ENCODE assay signal across 8 cellular contexts in the genomic region with DNA sequence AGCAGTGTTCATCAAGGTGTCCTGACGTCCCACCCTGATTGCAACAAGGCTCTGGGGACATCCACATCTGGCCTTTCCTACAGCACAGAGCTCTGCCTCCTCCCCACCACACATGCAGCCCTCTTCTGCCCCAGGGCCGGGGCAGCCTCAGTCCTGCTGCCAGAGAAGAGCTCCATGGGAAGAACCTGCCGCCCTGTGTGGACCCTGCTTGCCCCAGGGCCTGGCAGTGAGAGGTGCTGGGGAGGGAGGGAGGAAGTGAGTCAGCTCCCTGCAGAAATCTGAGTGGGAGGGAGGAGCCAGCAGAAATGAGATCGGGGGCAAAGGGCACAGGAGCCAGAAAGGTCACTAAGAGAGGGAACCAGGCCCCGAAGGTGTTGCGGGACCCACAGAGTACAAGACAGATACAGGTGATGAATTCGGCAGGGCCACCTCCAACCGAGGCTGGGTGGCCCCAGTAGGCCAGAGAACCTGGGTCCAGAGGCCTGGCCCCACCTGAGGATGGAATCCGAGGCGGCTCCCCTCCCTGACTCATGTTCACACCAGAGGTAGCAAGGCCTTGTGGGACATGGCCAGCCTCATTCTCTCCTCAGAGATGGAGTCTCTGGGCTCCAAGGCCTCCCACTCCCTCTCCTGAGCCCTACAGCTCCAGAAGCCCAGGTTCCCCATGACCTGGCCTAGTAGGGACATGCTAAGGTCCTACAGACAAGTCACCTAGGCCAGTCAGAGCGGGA. TPM values are rescaled to one million over a fixed set of nuclear protein-coding genes. Genes with fewer than 3 reads are reported as not detected.
A peak's percentile ranks its signal among the peaks of the same experiment; 100 is the strongest.
DNase-seq lines count a peak whose midpoint lies in the region; ATAC-seq, FAIRE-seq and TF ChIP-seq lines count a peak whose summit lies in the region.

No MANE protein-coding gene starts in this region.

- no peaks in the 10 kb centered on the region for H3K9me3 ChIP-seq in mucosa of stomach (ENCODE audit: control insufficient read depth, low read length)
- H3K9me3 ChIP-seq in transverse colon, result no peaks in the 10 kb centered on the region

- H3K9ac ChIP-seq in mucosa of stomach (ENCODE audit: low read length), result peak overlapping the region; percentile 12

- H3K27me3 Mint-ChIP-seq in WTC11 (ENCODE audit: low read depth) (no peaks in the 10 kb centered on the region), chondrocyte (ENCODE audit: low read depth) (no peaks in the 10 kb centered on the region)

- TF ChIP-seq CTCF in WTC11 (IDR thresholded peaks at IDR 0.05) (no peak), chondrocyte (IDR thresholded peaks at IDR 0.05) (no peak), transverse colon (IDR thresholded peaks at IDR 0.05) (no peak)

- peaks cover 36% of the 10 kb centered on the region for H3K4me1 Mint-ChIP-seq in WTC11
- H3K4me1 Mint-ChIP-seq in chondrocyte (ENCODE audit: low read depth), result peaks cover 80% of the 10 kb centered on the region

- 25 to 37% methylated on average over 2 to 11 of the region's 11 CpGs for WGBS in transverse colon (ENCODE audit: low coverage in 1 of 2), 2 donors

- H3K27ac ChIP-seq in transverse colon, result peak overlapping the region; percentile 78 to 84 (median 82)

- CTCF ChIA-PET in WTC11 (lab: Charles Lee), result interaction anchor here (0.7 to 13.1 kb wide), 6 partner anchors 10 to 97 kb away, joined by 4 to 464 read pairs (median 4); a partner anchor contains a TSS

- peak; percentile 36 for ATAC-seq in WTC11
- no peak for ATAC-seq in HG03460 (IDR thresholded peaks at IDR 0.05; ENCODE audit: unreplicated experiment)

- FAIRE-seq in HTR-8/SVneo (lab: Jason Lieb, UNC), result peak; percentile 89

- H3K4me1 ChIP-seq in mucosa of stomach (ENCODE audit: control insufficient read depth, insufficient read depth, low read length) (peaks cover 66% of the 10 kb centered on the region), transverse colon (peaks cover 36 to 60% (median 43%) of the 10 kb centered on the region in 4 donors)

- no peaks in the 10 kb centered on the region for H3K9me3 Mint-ChIP-seq in WTC11
- H3K9me3 Mint-ChIP-seq in chondrocyte (ENCODE audit: low read depth), result no peaks in the 10 kb centered on the region

- H3K4me3 ChIP-seq in mucosa of stomach (ENCODE audit: low read length) (no peak overlapping the region), transverse colon (no peak overlapping the region)

- TF ChIP-seq POLR2A in transverse colon (IDR thresholded peaks at IDR 0.05), result no peak

- in situ Hi-C loops in transverse colon (cut with MboI; ENCODE audit: low pct_ligation_motif_present in 1 of 4, low pct_unique_long_range_greater_than_20kb in 1 of 4, low sequenced_read_pairs in 3 of 4), result no loop called here

- no peaks in the 10 kb centered on the region for H3K27me3 ChIP-seq in mucosa of stomach (ENCODE audit: control insufficient read depth, insufficient read depth, low read length)
- no peaks in the 10 kb centered on the region for H3K27me3 ChIP-seq in transverse colon

- DNase-seq in HTR-8/SVneo (ENCODE audit: insufficient read length, low spot score) (peak; percentile 86), WTC11 (ENCODE audit: low spot score) (no peak), chondrocyte (ENCODE audit: low spot score) (no peak), transverse colon (peak; percentile 75), pons (ENCODE audit: low spot score) (no peak), NCI-H526 (lab: John Stamatoyannopoulos, UW) (no peak)

- H3K36me3 Mint-ChIP-seq in WTC11, result no peaks in the 10 kb centered on the region; the same call in 1 of the 2 replicates
- no peaks in the 10 kb centered on the region for H3K36me3 Mint-ChIP-seq in chondrocyte (ENCODE audit: low read depth)

- intact Hi-C loops in transverse colon (cut with DNase I; ENCODE audit: low total_unique reads), result no loop called here

- POLR2A ChIA-PET in WTC11 (lab: Charles Lee), result interaction anchor here (1.7 kb wide), 1 partner anchor 24 kb away, joined by 5 read pairs; no protein-coding TSS in a partner anchor

- H3K4me3 Mint-ChIP-seq in WTC11 (no peak overlapping the region), chondrocyte (ENCODE audit: unreplicated experiment) (no peak overlapping the region)

- TF ChIP-seq EP300 in transverse colon (IDR thresholded peaks at IDR 0.05; ENCODE audit: low read depth), result no peak

- peak overlapping the region; percentile 83 for H3K27ac Mint-ChIP-seq in WTC11
- H3K27ac Mint-ChIP-seq in chondrocyte (ENCODE audit: unreplicated experiment), result peak overlapping the region; percentile 88

- H3K36me3 ChIP-seq in mucosa of stomach (ENCODE audit: control insufficient read depth, insufficient read depth, low read length) (no peaks in the 10 kb centered on the region), transverse colon (no peaks in the 10 kb centered on the region)

TF ChIP-seq in WTC11, 78 proteins besides CTCF, POLR2A, EP300 and RAD21:
- TF ChIP-seq CREM (CRISPR knock-in tag; IDR thresholded peaks at IDR 0.05) (no peak), GABPB1 (CRISPR knock-in tag; IDR thresholded peaks at IDR 0.05) (peak; percentile 37)

RNA-seq across cellular contexts. Expression of a gene that starts 24.8 kb away (rescaled TPM):
- 38.5 to 54.9 TPM (median 42.5 TPM) in 3 replicates for total RNA-seq in WTC11 (2021)
- total RNA-seq in chondrocyte, result 24.4 to 30.0 TPM (median 26.1 TPM) in 3 replicates
- 100 to 1,000 TPM; 112 to 191 (median 136) TPM for total RNA-seq in transverse colon

Comparison
In these comparisons a context has a peak if more than half of its experiments do, and no peak if none do; other contexts are left out.
1. DNase-seq: peak in HTR-8/SVneo (single experiment) and transverse colon (single experiment); none in WTC11 (single experiment), chondrocyte (single experiment), pons (single experiment) and NCI-H526 (0 of 2).